In the genomic region with DNA sequence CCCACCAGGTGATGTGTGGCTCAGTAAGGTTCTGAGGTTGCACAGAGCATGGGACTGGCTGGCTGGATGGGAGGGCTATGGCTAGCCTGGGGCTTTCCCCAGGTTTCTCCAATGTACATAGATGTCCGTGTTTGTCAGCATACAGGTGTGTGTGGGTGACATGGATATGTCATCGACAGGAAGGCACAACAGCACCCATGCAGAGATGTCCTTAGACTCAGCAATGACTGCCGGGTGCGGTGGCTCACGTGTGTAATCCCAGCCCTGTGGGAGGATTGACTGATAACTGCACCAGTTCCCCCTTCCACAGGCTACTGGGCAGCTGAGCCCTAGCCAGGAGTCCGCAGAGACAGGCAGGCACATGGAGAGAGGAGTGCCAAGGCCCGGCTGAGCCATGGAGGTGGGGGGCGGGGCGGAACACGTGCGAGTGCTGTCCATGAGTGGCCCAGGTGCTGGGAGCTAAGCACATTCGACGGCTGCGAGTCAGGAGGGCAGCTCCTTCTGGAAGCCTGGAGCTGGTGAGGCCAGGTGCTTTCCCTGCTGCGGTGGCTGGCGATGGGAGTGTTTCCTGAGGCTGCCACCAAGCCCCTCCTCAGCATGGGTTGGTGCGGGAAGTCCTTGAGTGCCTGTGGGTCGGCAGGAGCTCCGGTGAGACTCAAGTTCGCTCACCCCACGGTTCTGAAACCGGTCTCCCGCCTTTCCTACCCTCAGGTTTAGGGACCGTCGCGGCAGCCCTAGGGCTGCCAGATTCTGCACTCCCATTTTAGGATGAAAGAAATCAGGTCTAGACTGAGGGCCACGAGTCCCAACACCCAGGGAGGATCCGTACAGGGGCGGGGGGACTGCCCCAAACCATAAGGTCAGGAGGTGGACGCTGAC, we compare ENCODE assay signal across 1 cellular context.
TF ChIP-seq lines count a peak whose summit lies in the region.

No MANE protein-coding gene starts in this region.

TF ChIP-seq in GM12878, 131 proteins besides CTCF, POLR2A, EP300 and RAD21:
- TF ChIP-seq NFIC (IDR thresholded peaks at IDR 0.05; ENCODE audit: low read depth, low read length) (no peak), HDAC6 (IDR thresholded peaks at IDR 0.05; ENCODE audit: unreplicated experiment) (no peak), YY1 (IDR thresholded peaks at IDR 0.05; ENCODE audit: low read depth, low read length) (no peak), PAX5 (IDR thresholded peaks at IDR 0.05; ENCODE audit: borderline replicate concordance, low read depth, low read length) (no peak), RAD51 (IDR thresholded peaks at IDR 0.05) (no peak), MYC (IDR thresholded peaks at IDR 0.05; ENCODE audit: insufficient read depth, insufficient read length, insufficient replicate concordance, low read length, severe bottlenecking) (peak; percentile 40), STAT1 (conservative IDR thresholded peaks at IDR 0.05) (no peak), CHD2 (IDR thresholded peaks at IDR 0.05; ENCODE audit: borderline replicate concordance, low read depth, low read length) (peak; percentile 32; the same call in 1 of the 2 replicates), SMAD1 (IDR thresholded peaks at IDR 0.05; ENCODE audit: low read depth, partially characterized antibody) (peak; percentile 45), RUNX3 (IDR thresholded peaks at IDR 0.05; ENCODE audit: low read length) (no peak), TCF12 (IDR thresholded peaks at IDR 0.05; ENCODE audit: low read depth, low read length) (0 out of 2 replicates have a peak, but pooled peaks have one; percentile 9), ZNF207 (IDR thresholded peaks at IDR 0.05; ENCODE audit: borderline replicate concordance) (no peak), NBN (IDR thresholded peaks at IDR 0.05) (0 out of 2 replicates have a peak, but pooled peaks have one; percentile 41), TBL1XR1 (IDR thresholded peaks at IDR 0.05; ENCODE audit: low read depth, low read length) (no peak), EZH2 (IDR thresholded peaks at IDR 0.05; ENCODE audit: borderline replicate concordance, control insufficient read depth, low read depth, low read length) (no peak), NR2C2 (IDR thresholded peaks at IDR 0.05; ENCODE audit: borderline replicate concordance, control insufficient read depth, insufficient read length, low read depth) (no peak), SIX5 (IDR thresholded peaks at IDR 0.05; ENCODE audit: low read depth, low read length, severe bottlenecking) (no peak), ZZZ3 (IDR thresholded peaks at IDR 0.05; ENCODE audit: control insufficient read depth, insufficient read length, low read depth) (no peak), RFX5 (IDR thresholded peaks at IDR 0.05; ENCODE audit: low read depth, low read length) (no peak), MEF2B (IDR thresholded peaks at IDR 0.05; ENCODE audit: partially characterized antibody, poor library complexity, severe bottlenecking) (no peak), JUND (IDR thresholded peaks at IDR 0.05; ENCODE audit: low read depth, low read length) (no peak), MYB (IDR thresholded peaks at IDR 0.05; ENCODE audit: borderline replicate concordance, low read depth, low read length) (no peak), ATF2 (IDR thresholded peaks at IDR 0.05; ENCODE audit: low read length) (no peak), RB1 (IDR thresholded peaks at IDR 0.05; ENCODE audit: borderline replicate concordance) (no peak), POLR2AphosphoS5 (IDR thresholded peaks at IDR 0.05; ENCODE audit: low read length) (no peak), CREB1 (IDR thresholded peaks at IDR 0.05; ENCODE audit: low read depth) (no peak), CHD4 (IDR thresholded peaks at IDR 0.05) (no peak), STAT3 (IDR thresholded peaks at IDR 0.05; ENCODE audit: low read depth, low read length) (no peak), MXI1 (IDR thresholded peaks at IDR 0.05; ENCODE audit: low read depth, low read length) (no peak), ZSCAN29 (IDR thresholded peaks at IDR 0.05) (no peak), SPI1 (IDR thresholded peaks at IDR 0.05; ENCODE audit: borderline replicate concordance, insufficient read depth, low read depth, low read length) (no peak), SUZ12 (IDR thresholded peaks at IDR 0.05; ENCODE audit: unreplicated experiment) (no peak), IRF5 (IDR thresholded peaks at IDR 0.05; ENCODE audit: borderline replicate concordance) (no peak), BHLHE40 (IDR thresholded peaks at IDR 0.05; ENCODE audit: borderline replicate concordance in 1 of 2, low read depth in 2 of 2, low read length in 1 of 2) (peak in 1 of 2 experiments; percentile 78; a peak in 2 of 4 replicates), GABPA (IDR thresholded peaks at IDR 0.05; ENCODE audit: low read depth) (no peak), ZNF622 (IDR thresholded peaks at IDR 0.05) (no peak), NR2F1 (conservative IDR thresholded peaks at IDR 0.05) (no peak), HSF1 (IDR thresholded peaks at IDR 0.05; ENCODE audit: low read depth, low read length) (no peak), ETV6 (conservative IDR thresholded peaks at IDR 0.05 in 1 of 2, IDR thresholded peaks at IDR 0.05 in 1 of 2; ENCODE audit: borderline replicate concordance in 1 of 2, low read depth in 1 of 2) (no peak), SMARCA5 (IDR thresholded peaks at IDR 0.05) (no peak), GATAD2B (conservative IDR thresholded peaks at IDR 0.05; ENCODE audit: low read depth) (no peak)
- TF ChIP-seq, protein P1, sequence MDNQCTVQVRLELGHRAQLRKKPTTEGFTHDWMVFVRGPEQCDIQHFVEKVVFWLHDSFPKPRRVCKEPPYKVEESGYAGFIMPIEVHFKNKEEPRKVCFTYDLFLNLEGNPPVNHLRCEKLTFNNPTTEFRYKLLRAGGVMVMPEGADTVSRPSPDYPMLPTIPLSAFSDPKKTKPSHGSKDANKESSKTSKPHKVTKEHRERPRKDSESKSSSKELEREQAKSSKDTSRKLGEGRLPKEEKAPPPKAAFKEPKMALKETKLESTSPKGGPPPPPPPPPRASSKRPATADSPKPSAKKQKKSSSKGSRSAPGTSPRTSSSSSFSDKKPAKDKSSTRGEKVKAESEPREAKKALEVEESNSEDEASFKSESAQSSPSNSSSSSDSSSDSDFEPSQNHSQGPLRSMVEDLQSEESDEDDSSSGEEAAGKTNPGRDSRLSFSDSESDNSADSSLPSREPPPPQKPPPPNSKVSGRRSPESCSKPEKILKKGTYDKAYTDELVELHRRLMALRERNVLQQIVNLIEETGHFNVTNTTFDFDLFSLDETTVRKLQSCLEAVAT (IDR thresholded peaks at IDR 0.05) = no peak
- TF ChIP-seq, protein P2, sequence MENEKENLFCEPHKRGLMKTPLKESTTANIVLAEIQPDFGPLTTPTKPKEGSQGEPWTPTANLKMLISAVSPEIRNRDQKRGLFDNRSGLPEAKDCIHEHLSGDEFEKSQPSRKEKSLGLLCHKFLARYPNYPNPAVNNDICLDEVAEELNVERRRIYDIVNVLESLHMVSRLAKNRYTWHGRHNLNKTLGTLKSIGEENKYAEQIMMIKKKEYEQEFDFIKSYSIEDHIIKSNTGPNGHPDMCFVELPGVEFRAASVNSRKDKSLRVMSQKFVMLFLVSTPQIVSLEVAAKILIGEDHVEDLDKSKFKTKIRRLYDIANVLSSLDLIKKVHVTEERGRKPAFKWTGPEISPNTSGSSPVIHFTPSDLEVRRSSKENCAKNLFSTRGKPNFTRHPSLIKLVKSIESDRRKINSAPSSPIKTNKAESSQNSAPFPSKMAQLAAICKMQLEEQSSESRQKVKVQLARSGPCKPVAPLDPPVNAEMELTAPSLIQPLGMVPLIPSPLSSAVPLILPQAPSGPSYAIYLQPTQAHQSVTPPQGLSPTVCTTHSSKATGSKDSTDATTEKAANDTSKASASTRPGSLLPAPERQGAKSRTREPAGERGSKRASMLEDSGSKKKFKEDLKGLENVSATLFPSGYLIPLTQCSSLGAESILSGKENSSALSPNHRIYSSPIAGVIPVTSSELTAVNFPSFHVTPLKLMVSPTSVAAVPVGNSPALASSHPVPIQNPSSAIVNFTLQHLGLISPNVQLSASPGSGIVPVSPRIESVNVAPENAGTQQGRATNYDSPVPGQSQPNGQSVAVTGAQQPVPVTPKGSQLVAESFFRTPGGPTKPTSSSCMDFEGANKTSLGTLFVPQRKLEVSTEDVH (IDR thresholded peaks at IDR 0.05; ENCODE audit: low read depth, partially characterized antibody) = no peak
- TF ChIP-seq, protein P3, sequence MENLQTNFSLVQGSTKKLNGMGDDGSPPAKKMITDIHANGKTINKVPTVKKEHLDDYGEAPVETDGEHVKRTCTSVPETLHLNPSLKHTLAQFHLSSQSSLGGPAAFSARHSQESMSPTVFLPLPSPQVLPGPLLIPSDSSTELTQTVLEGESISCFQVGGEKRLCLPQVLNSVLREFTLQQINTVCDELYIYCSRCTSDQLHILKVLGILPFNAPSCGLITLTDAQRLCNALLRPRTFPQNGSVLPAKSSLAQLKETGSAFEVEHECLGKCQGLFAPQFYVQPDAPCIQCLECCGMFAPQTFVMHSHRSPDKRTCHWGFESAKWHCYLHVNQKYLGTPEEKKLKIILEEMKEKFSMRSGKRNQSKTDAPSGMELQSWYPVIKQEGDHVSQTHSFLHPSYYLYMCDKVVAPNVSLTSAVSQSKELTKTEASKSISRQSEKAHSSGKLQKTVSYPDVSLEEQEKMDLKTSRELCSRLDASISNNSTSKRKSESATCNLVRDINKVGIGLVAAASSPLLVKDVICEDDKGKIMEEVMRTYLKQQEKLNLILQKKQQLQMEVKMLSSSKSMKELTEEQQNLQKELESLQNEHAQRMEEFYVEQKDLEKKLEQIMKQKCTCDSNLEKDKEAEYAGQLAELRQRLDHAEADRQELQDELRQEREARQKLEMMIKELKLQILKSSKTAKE (IDR thresholded peaks at IDR 0.05; ENCODE audit: low read depth, poor library complexity, severe bottlenecking) = no peak
- TF ChIP-seq, protein P4, sequence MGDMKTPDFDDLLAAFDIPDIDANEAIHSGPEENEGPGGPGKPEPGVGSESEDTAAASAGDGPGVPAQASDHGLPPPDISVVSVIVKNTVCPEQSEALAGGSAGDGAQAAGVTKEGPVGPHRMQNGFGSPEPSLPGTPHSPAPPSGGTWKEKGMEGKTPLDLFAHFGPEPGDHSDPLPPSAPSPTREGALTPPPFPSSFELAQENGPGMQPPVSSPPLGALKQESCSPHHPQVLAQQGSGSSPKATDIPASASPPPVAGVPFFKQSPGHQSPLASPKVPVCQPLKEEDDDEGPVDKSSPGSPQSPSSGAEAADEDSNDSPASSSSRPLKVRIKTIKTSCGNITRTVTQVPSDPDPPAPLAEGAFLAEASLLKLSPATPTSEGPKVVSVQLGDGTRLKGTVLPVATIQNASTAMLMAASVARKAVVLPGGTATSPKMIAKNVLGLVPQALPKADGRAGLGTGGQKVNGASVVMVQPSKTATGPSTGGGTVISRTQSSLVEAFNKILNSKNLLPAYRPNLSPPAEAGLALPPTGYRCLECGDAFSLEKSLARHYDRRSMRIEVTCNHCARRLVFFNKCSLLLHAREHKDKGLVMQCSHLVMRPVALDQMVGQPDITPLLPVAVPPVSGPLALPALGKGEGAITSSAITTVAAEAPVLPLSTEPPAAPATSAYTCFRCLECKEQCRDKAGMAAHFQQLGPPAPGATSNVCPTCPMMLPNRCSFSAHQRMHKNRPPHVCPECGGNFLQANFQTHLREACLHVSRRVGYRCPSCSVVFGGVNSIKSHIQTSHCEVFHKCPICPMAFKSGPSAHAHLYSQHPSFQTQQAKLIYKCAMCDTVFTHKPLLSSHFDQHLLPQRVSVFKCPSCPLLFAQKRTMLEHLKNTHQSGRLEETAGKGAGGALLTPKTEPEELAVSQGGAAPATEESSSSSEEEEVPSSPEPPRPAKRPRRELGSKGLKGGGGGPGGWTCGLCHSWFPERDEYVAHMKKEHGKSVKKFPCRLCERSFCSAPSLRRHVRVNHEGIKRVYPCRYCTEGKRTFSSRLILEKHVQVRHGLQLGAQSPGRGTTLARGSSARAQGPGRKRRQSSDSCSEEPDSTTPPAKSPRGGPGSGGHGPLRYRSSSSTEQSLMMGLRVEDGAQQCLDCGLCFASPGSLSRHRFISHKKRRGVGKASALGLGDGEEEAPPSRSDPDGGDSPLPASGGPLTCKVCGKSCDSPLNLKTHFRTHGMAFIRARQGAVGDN (IDR thresholded peaks at IDR 0.05) = peak; percentile 80
TF ChIP-seq in GM12878: peak in this region for 7.
